1 cellular context compared by ENCODE assay signal in the genomic region with DNA sequence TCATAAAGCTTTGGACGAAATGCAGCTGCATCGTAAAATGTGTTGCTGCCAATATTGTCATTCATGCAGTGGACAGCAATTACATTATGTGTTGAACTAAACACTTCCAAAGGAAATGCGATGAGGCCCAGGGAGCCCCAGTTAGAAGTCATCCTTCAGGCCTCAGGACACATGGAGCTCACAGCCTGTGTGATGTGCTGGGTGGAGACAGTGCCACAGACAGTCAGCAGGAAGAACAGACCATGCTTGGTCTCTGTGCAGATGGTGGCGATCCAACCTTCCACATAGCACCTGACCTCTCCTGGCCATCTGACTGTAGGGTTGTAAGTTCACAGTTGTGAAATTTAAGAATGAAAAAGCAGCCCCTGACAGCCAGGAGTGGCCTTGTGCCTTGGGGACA.
TF ChIP-seq lines count a peak whose summit lies in the region.

No MANE protein-coding gene starts in this region.

TF ChIP-seq in HepG2, 621 proteins besides CTCF, POLR2A, EP300 and RAD21 (continued from another document):
- TF ChIP-seq ZMAT5 (CRISPR knock-in tag; IDR thresholded peaks at IDR 0.05; ENCODE audit: borderline replicate concordance, low read depth) (no peak), ATRX (CRISPR knock-in tag; IDR thresholded peaks at IDR 0.05; ENCODE audit: borderline replicate concordance) (no peak), ZSCAN21 (CRISPR knock-in tag; IDR thresholded peaks at IDR 0.05; ENCODE audit: borderline replicate concordance) (no peak), CENPX (CRISPR knock-in tag; IDR thresholded peaks at IDR 0.05) (no peak)
- TF ChIP-seq, protein P1, sequence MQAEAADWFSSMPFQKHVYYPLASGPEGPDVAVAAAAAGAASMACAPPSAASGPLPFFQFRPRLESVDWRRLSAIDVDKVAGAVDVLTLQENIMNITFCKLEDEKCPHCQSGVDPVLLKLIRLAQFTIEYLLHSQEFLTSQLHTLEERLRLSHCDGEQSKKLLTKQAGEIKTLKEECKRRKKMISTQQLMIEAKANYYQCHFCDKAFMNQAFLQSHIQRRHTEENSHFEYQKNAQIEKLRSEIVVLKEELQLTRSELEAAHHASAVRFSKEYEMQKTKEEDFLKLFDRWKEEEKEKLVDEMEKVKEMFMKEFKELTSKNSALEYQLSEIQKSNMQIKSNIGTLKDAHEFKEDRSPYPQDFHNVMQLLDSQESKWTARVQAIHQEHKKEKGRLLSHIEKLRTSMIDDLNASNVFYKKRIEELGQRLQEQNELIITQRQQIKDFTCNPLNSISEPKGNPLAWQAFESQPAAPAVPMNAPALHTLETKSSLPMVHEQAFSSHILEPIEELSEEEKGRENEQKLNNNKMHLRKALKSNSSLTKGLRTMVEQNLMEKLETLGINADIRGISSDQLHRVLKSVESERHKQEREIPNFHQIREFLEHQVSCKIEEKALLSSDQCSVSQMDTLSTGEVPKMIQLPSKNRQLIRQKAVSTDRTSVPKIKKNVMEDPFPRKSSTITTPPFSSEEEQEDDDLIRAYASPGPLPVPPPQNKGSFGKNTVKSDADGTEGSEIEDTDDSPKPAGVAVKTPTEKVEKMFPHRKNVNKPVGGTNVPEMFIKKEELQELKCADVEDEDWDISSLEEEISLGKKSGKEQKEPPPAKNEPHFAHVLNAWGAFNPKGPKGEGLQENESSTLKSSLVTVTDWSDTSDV (CRISPR knock-in tag; IDR thresholded peaks at IDR 0.05), result no peak
TF ChIP-seq in HepG2: peak in this region for 0.
